Comparison of ENCODE assay signal across 8 cellular contexts in the genomic region with DNA sequence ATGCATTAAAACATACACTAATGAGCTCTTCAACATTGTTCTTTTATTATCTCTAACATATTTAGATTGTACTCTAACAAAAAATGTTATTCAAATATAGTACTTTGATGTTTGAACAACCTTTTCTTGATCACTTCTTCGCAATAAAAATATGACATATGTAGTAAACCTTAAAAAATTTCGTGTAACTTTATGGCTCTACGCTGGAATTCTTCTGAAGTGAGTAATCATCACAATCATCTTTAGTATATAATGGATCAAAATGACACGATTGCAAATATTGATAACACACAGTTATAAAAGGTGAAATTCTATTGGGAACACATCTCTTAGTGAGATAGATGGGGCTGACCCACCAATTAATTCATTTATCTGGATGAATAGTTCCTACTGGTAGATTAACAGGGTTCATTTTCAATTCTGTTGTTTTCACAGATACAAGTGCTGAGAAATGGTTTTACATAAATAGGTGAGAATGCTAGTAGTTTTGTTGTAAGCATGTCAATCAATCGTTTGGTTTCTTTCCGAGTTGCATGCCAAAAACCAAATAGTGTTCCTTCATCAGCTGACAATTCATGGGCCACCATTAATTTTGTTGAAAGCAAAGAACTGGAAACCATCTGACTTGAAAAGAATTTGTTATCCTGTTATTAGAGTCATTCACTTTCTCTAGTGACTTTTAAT. TPM values are rescaled to one million over a fixed set of nuclear protein-coding genes. Genes with fewer than 3 reads are reported as not detected.
DNase-seq lines count a peak whose midpoint lies in the region; ATAC-seq and TF ChIP-seq lines count a peak whose summit lies in the region.

No MANE protein-coding gene starts in this region.

- no peak for DNase-seq in CD8-positive, alpha-beta T cell
- DNase-seq in NAMALWA (ENCODE audit: low spot score) (peak; percentile 15), dorsolateral prefrontal cortex (no peak), NCI-H2107 treated with DMSO at 0.1 percent for 48 hours (lab: John Stamatoyannopoulos, UW; ENCODE audit: unreplicated experiment) (no peak), RWPE1 (ENCODE audit: low spot score) (no peak), G401 (ENCODE audit: low spot score) (no peak)

- intact Hi-C loops in CD8-positive, alpha-beta T cell (cut with DNase I, micrococcal nuclease), result loop anchor here in 1 of 2 experiments (5.0 kb wide), 4 partner anchors 116 to 436 kb away; a partner anchor contains a TSS
- intact Hi-C loops in dorsolateral prefrontal cortex (cut with DNase I), result loop anchor here (5.0 kb wide), 2 partner anchors 94 to 151 kb away; a partner anchor contains a TSS

- H3K9me3 Mint-ChIP-seq in CD8-positive, alpha-beta T cell, result no peaks in the 10 kb centered on the region
- no peaks in the 10 kb centered on the region for H3K9me3 Mint-ChIP-seq in nephron

- POLR2A ChIA-PET in CD8-positive, alpha-beta T cell (lab: Charles Lee), result interaction anchor here (1.4 to 1.7 kb wide), 2 partner anchors 11 to 118 kb away, joined by 4 to 6 read pairs; no protein-coding TSS in a partner anchor
- POLR2A ChIA-PET in RWPE1 (lab: Yijun Ruan, JAX; ENCODE audit: low non-redundant PET), result interaction anchor here (0.6 kb wide), 1 partner anchor 28 kb away, joined by 6 read pairs; no protein-coding TSS in a partner anchor

- TF ChIP-seq CTCF in CD8-positive, alpha-beta T cell (IDR thresholded peaks at IDR 0.05), result no peak
- TF ChIP-seq CTCF in dorsolateral prefrontal cortex (IDR thresholded peaks at IDR 0.05 in 54 of 56, conservative IDR thresholded peaks at IDR 0.05 in 2 of 56; ENCODE audit: low read depth in 1 of 56, partially characterized antibody in 56 of 56), result no peak
- TF ChIP-seq CTCF in nephron (IDR thresholded peaks at IDR 0.05; ENCODE audit: unreplicated experiment in 3 of 3), result no peak
- TF ChIP-seq CTCF in RWPE1 (conservative IDR thresholded peaks at IDR 0.05; ENCODE audit: low read depth), result no peak

- ATAC-seq in CD8-positive, alpha-beta T cell, result no peak
- no peak for ATAC-seq in HG02852 (IDR thresholded peaks at IDR 0.05; ENCODE audit: unreplicated experiment)

- H3K36me3 ChIP-seq in CD8-positive, alpha-beta T cell (ENCODE audit: insufficient read depth, low read length), result peaks cover 14% of the 10 kb centered on the region

- H3K27ac Mint-ChIP-seq in CD8-positive, alpha-beta T cell, result peak overlapping the region; percentile 100
- H3K27ac Mint-ChIP-seq in nephron, result peak overlapping the region; percentile 98 to 99 (median 98)

- peaks cover 20% of the 10 kb centered on the region for H3K4me1 ChIP-seq in CD8-positive, alpha-beta T cell (ENCODE audit: insufficient read depth, low read length)

- H3K4me3 ChIP-seq in CD8-positive, alpha-beta T cell (ENCODE audit: low read depth, low read length), result peak overlapping the region; percentile 66
- H3K4me3 ChIP-seq in dorsolateral prefrontal cortex, result peak overlapping the region; percentile 65 to 100 (median 91)

- CTCF ChIA-PET in CD8-positive, alpha-beta T cell (lab: Charles Lee), result interaction anchor here (1.0 to 1.5 kb wide), 2 partner anchors 73 to 103 kb away, joined by 3 to 4 read pairs; no protein-coding TSS in a partner anchor
- CTCF ChIA-PET in RWPE1 (lab: Yijun Ruan, JAX), result interaction anchor here (1.2 kb wide), 1 partner anchor 59 kb away, joined by 3 read pairs; no protein-coding TSS in a partner anchor

- H3K27me3 Mint-ChIP-seq in CD8-positive, alpha-beta T cell (ENCODE audit: low read depth), result no peaks in the 10 kb centered on the region
- H3K27me3 Mint-ChIP-seq in nephron (ENCODE audit: low read depth), result no peaks in the 10 kb centered on the region

- H3K4me3 Mint-ChIP-seq in CD8-positive, alpha-beta T cell, result peak overlapping the region; percentile 98
- peak overlapping the region; percentile 97 to 98 (median 97) for H3K4me3 Mint-ChIP-seq in nephron

- no peaks in the 10 kb centered on the region for H3K9me3 ChIP-seq in CD8-positive, alpha-beta T cell (ENCODE audit: low read length)

- peaks cover 54% of the 10 kb centered on the region for H3K4me1 Mint-ChIP-seq in CD8-positive, alpha-beta T cell (ENCODE audit: low read depth)
- H3K4me1 Mint-ChIP-seq in nephron, result peaks cover 22% of the 10 kb centered on the region

- peaks cover 34% of the 10 kb centered on the region for H3K36me3 Mint-ChIP-seq in CD8-positive, alpha-beta T cell
- peaks cover 11% of the 10 kb centered on the region for H3K36me3 Mint-ChIP-seq in nephron (ENCODE audit: low read depth)

- no peaks in the 10 kb centered on the region for H3K27me3 ChIP-seq in CD8-positive, alpha-beta T cell (ENCODE audit: insufficient read depth, low read length)
- no peaks in the 10 kb centered on the region for H3K27me3 ChIP-seq in dorsolateral prefrontal cortex

- in situ Hi-C loops in G401 (cut with HindIII; ENCODE audit: low sequenced_read_pairs), result no loop called here

- H3K27ac ChIP-seq in CD8-positive, alpha-beta T cell (ENCODE audit: low read depth, low read length), result peak overlapping the region; percentile 88
- H3K27ac ChIP-seq in dorsolateral prefrontal cortex (peak overlapping the region in 41 of 59 donors; percentile 81 to 98 (median 94)), RWPE1 (no peak overlapping the region)

RNA-seq across cellular contexts. Expression of a gene that starts 1.5 kb away (rescaled TPM):
- 10 to 100 TPM; 11.5 to 12.2 TPM for total RNA-seq in CD8-positive, alpha-beta T cell
- total RNA-seq in dorsolateral prefrontal cortex, result 10 to 100 TPM; 20.8 to 36.8 (median 28.6) TPM
- total RNA-seq in G401 (2014; rRNA removed; shearing (Covaris generic)), result 16.1 and 36.0 TPM in 2 replicates

RNA-seq across cellular contexts. Expression of a gene that starts 8.8 kb away (rescaled TPM):
- total RNA-seq in CD8-positive, alpha-beta T cell, result not detected
- total RNA-seq in dorsolateral prefrontal cortex, result 1 to 10 TPM in 1 of 120 experiments, not detected in 119; 1.4 TPM
- total RNA-seq in G401 (2014; rRNA removed; shearing (Covaris generic)), result not detected in 2 replicates
